11 cellular contexts compared by ENCODE assay signal in genomic region chr7:24825315-24825917, GRCh38.
DNase-seq lines count a peak whose midpoint lies in the region; ATAC-seq, FAIRE-seq and TF ChIP-seq lines count a peak whose summit lies in the region.
"Had no signal": no experiment of that assay in that cellular context is flagged by ENCODE, and none has a peak within 500 bp of the region (broad histone marks: within the 10 kb centered on the region; RNA-seq: fewer than 3 reads in every experiment).

No MANE protein-coding gene starts in this region.

- H3K27ac ChIP-seq in PC-3 (ENCODE audit: low read length) (peak overlapping the region; percentile 94), epithelial cell of prostate (peak overlapping the region; percentile 98), small intestine (ENCODE audit: low read depth in 1 of 2, low read length in 1 of 2) (peak overlapping the region; percentile 87 to 90)
- H3K27ac ChIP-seq: adrenal gland had no signal

- intact Hi-C loops in PC-3 (cut with micrococcal nuclease): loop anchor here (10.0 kb wide), 1 partner anchor 1491 kb away; no protein-coding TSS in a partner anchor

- no peaks in the 10 kb centered on the region for H3K9me3 Mint-ChIP-seq in activated CD4-positive, alpha-beta T cell treated with anti-CD3 and anti-CD28 coated beads, Interleukin-2, amount 10 ng/mL, durations not matched to agents 7 days and 5 days

- H3K27me3 Mint-ChIP-seq in activated CD4-positive, alpha-beta T cell treated with anti-CD3 and anti-CD28 coated beads, Interleukin-2, amount 10 ng/mL, durations not matched to agents 7 days and 5 days: no peaks in the 10 kb centered on the region

- H4K20me1 ChIP-seq in PC-3 (ENCODE audit: low read length): no peaks in the 10 kb centered on the region

- no peaks in the 10 kb centered on the region for H3K9me2 ChIP-seq in PC-3 (replicated peaks; ENCODE audit: low read length)

- H2AFZ ChIP-seq in PC-3 (ENCODE audit: low read length): no peak overlapping the region

- no peaks in the 10 kb centered on the region for H3K79me2 ChIP-seq in PC-3 (ENCODE audit: low read length)

- WGBS in small intestine, 3 donors: 0 to 25% (median 8%) methylated on average over 1 of the region's 1 CpG

- ATAC-seq in PC-3: peak; percentile 17

- no TSS peak for BruUV-seq in PC-3 (replicated peaks; lab: Mats Ljungman, UMichigan)

- H3K9ac ChIP-seq in PC-3 (ENCODE audit: low read length): peak overlapping the region; percentile 54

- no peaks in the 10 kb centered on the region for H3K9me3 ChIP-seq in PC-3 (ENCODE audit: low read length)
- H3K9me3 ChIP-seq in small intestine (ENCODE audit: control insufficient read depth, low read depth): no peaks in the 10 kb centered on the region
- H3K9me3 ChIP-seq: adrenal gland had no signal

- DNase-seq in activated CD4-positive, alpha-beta T cell treated with anti-CD3 and anti-CD28 coated beads, Interleukin-2, amount 10 ng/mL, durations not matched to agents 7 days and 5 days: no peak
- DNase-seq in activated CD4-positive, alpha-beta T cell treated with anti-CD3 and anti-CD28 coated beads for 1 hour: no peak
- DNase-seq in PC-3 (peak; percentile 44), epithelial cell of prostate (ENCODE audit: low read depth, low spot score) (no peak), small intestine (peak; percentile 91), NCI-H774 (lab: John Stamatoyannopoulos, UW) (no peak), HTR-8/SVneo (ENCODE audit: insufficient read length, low spot score) (no peak), GM20000 (ENCODE audit: low spot score) (no peak)
- DNase-seq: activated CD4-positive, alpha-beta T cell treated with anti-CD3 and anti-CD28 coated beads for 4 hours; adrenal gland; NCI-H187 had no signal

- POLR2A ChIA-PET in activated CD4-positive, alpha-beta T cell treated with anti-CD3 and anti-CD28 coated beads, Interleukin-2, amount 10 ng/mL, durations not matched to agents 7 days and 5 days (lab: Charles Lee): no interaction called here
- POLR2A ChIA-PET in PC-3 (lab: Charles Lee; ENCODE audit: unreplicated experiment): no interaction called here

- H3K4me3 Mint-ChIP-seq in activated CD4-positive, alpha-beta T cell treated with anti-CD3 and anti-CD28 coated beads, Interleukin-2, amount 10 ng/mL, durations not matched to agents 7 days and 5 days: no peak overlapping the region

- H3K27me3 ChIP-seq in PC-3 (ENCODE audit: low read length): no peaks in the 10 kb centered on the region
- no peaks in the 10 kb centered on the region for H3K27me3 ChIP-seq in small intestine (ENCODE audit: control insufficient read depth in 2 of 2, insufficient read depth in 2 of 2, low read length in 2 of 2)
- H3K27me3 ChIP-seq: adrenal gland had no signal

- TF ChIP-seq CTCF in PC-3 (conservative IDR thresholded peaks at IDR 0.05; ENCODE audit: low read depth, low read length) (no peak), GM20000 (IDR thresholded peaks at IDR 0.05; ENCODE audit: extremely low read depth, missing control alignments) (no peak)

- peaks cover 74% of the 10 kb centered on the region for H3K36me3 Mint-ChIP-seq in activated CD4-positive, alpha-beta T cell treated with anti-CD3 and anti-CD28 coated beads, Interleukin-2, amount 10 ng/mL, durations not matched to agents 7 days and 5 days (ENCODE audit: low read depth)

- H3K36me3 ChIP-seq in PC-3 (ENCODE audit: low read depth, low read length): peaks cover 11% of the 10 kb centered on the region
- H3K36me3 ChIP-seq in small intestine (ENCODE audit: control insufficient read depth in 2 of 2, insufficient read depth in 2 of 2, low read length in 2 of 2): peaks cover 0 to 2% of the 10 kb centered on the region in 2 donors
- H3K36me3 ChIP-seq: adrenal gland had no signal

- H3K4me2 ChIP-seq in PC-3 (ENCODE audit: low read length): peak overlapping the region; percentile 74

- H3K4me1 Mint-ChIP-seq in activated CD4-positive, alpha-beta T cell treated with anti-CD3 and anti-CD28 coated beads, Interleukin-2, amount 10 ng/mL, durations not matched to agents 7 days and 5 days: peaks cover 82% of the 10 kb centered on the region

- H3F3A ChIP-seq in PC-3 (ENCODE audit: low read length, unreplicated experiment): peaks cover 6% of the 10 kb centered on the region

- no peak for FAIRE-seq in small intestine (lab: Jason Lieb, UNC)
- no peak for FAIRE-seq in HTR-8/SVneo (lab: Jason Lieb, UNC)

- H3K4me1 ChIP-seq in PC-3 (ENCODE audit: insufficient read depth, low read length) (peaks cover 57% of the 10 kb centered on the region), small intestine (ENCODE audit: control insufficient read depth in 2 of 2, insufficient read depth in 1 of 2, low read depth in 1 of 2, low read length in 1 of 2) (peaks cover 13 to 32% of the 10 kb centered on the region in 2 donors)

- CTCF ChIA-PET in activated CD4-positive, alpha-beta T cell treated with anti-CD3 and anti-CD28 coated beads, Interleukin-2, amount 10 ng/mL, durations not matched to agents 7 days and 5 days (lab: Charles Lee): interaction anchor here (0.8 to 1.6 kb wide), 5 partner anchors 9 to 268 kb away, joined by 3 to 7 read pairs (median 3); no protein-coding TSS in a partner anchor
- CTCF ChIA-PET in PC-3 (lab: Charles Lee): interaction anchor here (0.6 to 0.8 kb wide), 3 partner anchors 13 to 160 kb away, joined by 3 to 4 read pairs (median 4); no protein-coding TSS in a partner anchor

- H3K27ac Mint-ChIP-seq in activated CD4-positive, alpha-beta T cell treated with anti-CD3 and anti-CD28 coated beads, Interleukin-2, amount 10 ng/mL, durations not matched to agents 7 days and 5 days: peak overlapping the region; percentile 71

- H3K4me3 ChIP-seq in PC-3 (ENCODE audit: low read length): peak overlapping the region; percentile 37; the same call in 1 of the 2 replicates
- no peak overlapping the region for H3K4me3 ChIP-seq in small intestine (ENCODE audit: low read depth in 1 of 2, low read length in 2 of 2)
- H3K4me3 ChIP-seq: adrenal gland had no signal

Comparison
In these comparisons a context has a peak if more than half of its experiments do, and no peak if none do; other contexts are left out.
1. DNase-seq: peak in PC-3 (single experiment) and small intestine (single experiment); none in activated CD4-positive, alpha-beta T cell treated with anti-CD3 and anti-CD28 coated beads, Interleukin-2, amount 10 ng/mL, durations not matched to agents 7 days and 5 days (single experiment), activated CD4-positive, alpha-beta T cell treated with anti-CD3 and anti-CD28 coated beads for 1 hour (single experiment), epithelial cell of prostate (single experiment), NCI-H774 (single experiment), HTR-8/SVneo (single experiment) and GM20000 (single experiment).
2. Peak in every context shown above with its lines, with median percentiles within 50 percentile points of each other: H3K27ac ChIP-seq.